ENCODE assay signal across 14 cellular contexts in the genomic region with DNA sequence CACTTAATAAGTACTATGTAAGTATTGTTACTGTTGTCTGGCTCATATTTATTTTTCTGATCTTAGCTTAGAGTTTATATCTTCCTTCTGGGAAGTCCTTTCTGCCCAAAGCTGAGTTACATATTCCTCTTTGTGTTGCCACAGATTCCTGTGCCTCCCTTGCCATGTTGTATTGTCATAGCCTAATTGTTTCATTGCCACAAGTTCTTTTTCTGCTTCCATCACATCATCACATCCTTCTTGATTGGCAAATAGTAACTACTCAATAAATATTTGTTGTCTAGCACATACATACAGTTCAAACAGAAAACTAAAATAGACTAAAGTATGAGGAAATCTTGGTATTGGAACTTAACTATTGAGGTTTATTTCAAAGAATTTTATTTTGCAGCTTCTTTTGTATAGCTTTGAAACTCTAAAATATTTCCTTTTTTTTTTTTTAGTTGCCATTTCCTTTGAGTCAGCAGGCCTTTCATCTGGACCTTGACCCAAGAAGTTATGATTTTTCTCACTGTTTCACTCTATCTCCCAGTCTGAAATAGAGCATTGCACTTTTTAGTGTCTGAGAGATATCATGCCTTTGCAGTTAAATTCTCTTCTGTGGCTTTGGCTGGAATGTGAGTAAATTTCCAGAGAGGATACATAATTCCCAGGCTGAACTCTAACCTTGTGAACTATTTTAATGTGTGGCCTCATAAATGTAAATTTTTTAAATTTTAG.
DNase-seq lines count a peak whose midpoint lies in the region; ATAC-seq, FAIRE-seq and TF ChIP-seq lines count a peak whose summit lies in the region.
"Had no signal": no experiment of that assay in that cellular context is flagged by ENCODE, and none has a peak within 500 bp of the region (broad histone marks: within the 10 kb centered on the region; RNA-seq: fewer than 3 reads in every experiment).

No MANE protein-coding gene starts in this region.

- intact Hi-C loops in left cardiac atrium (cut with DNase I) = no loop called here
- intact Hi-C loops in activated T-helper 2 cell treated with anti-CD3 and anti-CD28 coated beads, Interferon-gamma antibody, Interleukin-2, Interleukin-4, amounts not matched to agents 10 μg/mL and 5 μg/mL and 100 μg/mL, durations not matched to agents 14 hours and 24 hours and 36 hours (cut with micrococcal nuclease) = no loop called here

- no peak for ATAC-seq in left cardiac atrium
- ATAC-seq in left lobe of liver = peak; percentile 34
- ATAC-seq in GM18502 (IDR thresholded peaks at IDR 0.05; ENCODE audit: poor library complexity, unreplicated experiment) = no peak
- ATAC-seq: activated CD8-positive, alpha-beta T cell treated with anti-CD3 and anti-CD28 coated beads, Interleukin-2, amount 10 ng/mL, durations not matched to agents 7 days and 5 days had no signal

- H3K4me1 ChIP-seq in cardiac muscle cell (ENCODE audit: low read depth) = peaks cover 25% of the 10 kb centered on the region
- H3K4me1 ChIP-seq: SJCRH30 had no signal

- peaks cover 27% of the 10 kb centered on the region for H3K36me3 Mint-ChIP-seq in activated T-helper 2 cell treated with anti-CD3 and anti-CD28 coated beads, Interferon-gamma antibody, Interleukin-2, Interleukin-4, amounts not matched to agents 10 μg/mL and 5 μg/mL and 100 μg/mL, durations not matched to agents 14 hours and 24 hours and 36 hours (ENCODE audit: low read depth)
- H3K36me3 Mint-ChIP-seq in glutamatergic neuron (ENCODE audit: unreplicated experiment) = no peaks in the 10 kb centered on the region

- no peaks in the 10 kb centered on the region for H3K27me3 Mint-ChIP-seq in activated T-helper 2 cell treated with anti-CD3 and anti-CD28 coated beads, Interferon-gamma antibody, Interleukin-2, Interleukin-4, amounts not matched to agents 10 μg/mL and 5 μg/mL and 100 μg/mL, durations not matched to agents 14 hours and 24 hours and 36 hours (ENCODE audit: low read depth)
- H3K27me3 Mint-ChIP-seq in glutamatergic neuron (ENCODE audit: unreplicated experiment) = no peaks in the 10 kb centered on the region

- H3K4me3 Mint-ChIP-seq in activated T-helper 2 cell treated with anti-CD3 and anti-CD28 coated beads, Interferon-gamma antibody, Interleukin-2, Interleukin-4, amounts not matched to agents 10 μg/mL and 5 μg/mL and 100 μg/mL, durations not matched to agents 14 hours and 24 hours and 36 hours (ENCODE audit: low read depth) = no peak overlapping the region
- no peak overlapping the region for H3K4me3 Mint-ChIP-seq in glutamatergic neuron (ENCODE audit: unreplicated experiment)
- H3K4me3 Mint-ChIP-seq: activated CD8-positive, alpha-beta T cell treated with anti-CD3 and anti-CD28 coated beads, Interleukin-2, amount 10 ng/mL, durations not matched to agents 7 days and 5 days had no signal

- DNase-seq in cardiac muscle cell (ENCODE audit: low read depth in 1 of 2, low spot score in 1 of 2) (peak in 1 of 2 donors; percentile 47), left cardiac atrium (no peak), left lobe of liver (ENCODE audit: low spot score) (no peak), urothelium cell line (ENCODE audit: low spot score) (no peak), HPDE6-E6E7 (ENCODE audit: extremely low spot score) (no peak), glutamatergic neuron (no peak)
- no peak for DNase-seq in activated T-helper 2 cell treated with anti-CD3 and anti-CD28 coated beads, Interferon-gamma antibody, Interleukin-2, Interleukin-4, amounts not matched to agents 10 μg/mL and 5 μg/mL and 100 μg/mL, durations not matched to agents 14 hours and 24 hours and 36 hours (ENCODE audit: low spot score)
- DNase-seq: activated CD8-positive, alpha-beta T cell treated with anti-CD3 and anti-CD28 coated beads, Interleukin-2, amount 10 ng/mL, durations not matched to agents 7 days and 5 days; activated naive CD4-positive, alpha-beta T cell treated with Interleukin-2 at 50 U/mL for 16 hours; NCI-H1105 treated with DMSO at 0.1 percent for 48 hours; SJCRH30; stimulated activated CD4-positive, alpha-beta T cell treated with anti-CD3 and anti-CD28 coated beads, Interleukin-12 subunit alpha, Interleukin-12 subunit beta, amount 100 ng/mL, for 4 hours had no signal

- H3K27ac Mint-ChIP-seq in activated T-helper 2 cell treated with anti-CD3 and anti-CD28 coated beads, Interferon-gamma antibody, Interleukin-2, Interleukin-4, amounts not matched to agents 10 μg/mL and 5 μg/mL and 100 μg/mL, durations not matched to agents 14 hours and 24 hours and 36 hours = peak overlapping the region; percentile 21
- H3K27ac Mint-ChIP-seq in glutamatergic neuron (ENCODE audit: unreplicated experiment) = no peak overlapping the region
- H3K27ac Mint-ChIP-seq: activated CD8-positive, alpha-beta T cell treated with anti-CD3 and anti-CD28 coated beads, Interleukin-2, amount 10 ng/mL, durations not matched to agents 7 days and 5 days had no signal

- H3K36me3 ChIP-seq in cardiac muscle cell = no peaks in the 10 kb centered on the region
- H3K36me3 ChIP-seq: SJCRH30 had no signal

- FAIRE-seq in urothelium cell line (lab: Jason Lieb, UNC) = peak; percentile 13

- H3K27ac ChIP-seq in cardiac muscle cell = peak overlapping the region; percentile 66
- H3K27ac ChIP-seq: epithelial cell of prostate, SJCRH30 had no signal

- H3K4me3 ChIP-seq in cardiac muscle cell = no peak overlapping the region
- H3K4me3 ChIP-seq: SJCRH30 had no signal

- no peaks in the 10 kb centered on the region for H3K9me3 Mint-ChIP-seq in activated T-helper 2 cell treated with anti-CD3 and anti-CD28 coated beads, Interferon-gamma antibody, Interleukin-2, Interleukin-4, amounts not matched to agents 10 μg/mL and 5 μg/mL and 100 μg/mL, durations not matched to agents 14 hours and 24 hours and 36 hours
- no peaks in the 10 kb centered on the region for H3K9me3 Mint-ChIP-seq in glutamatergic neuron (ENCODE audit: unreplicated experiment)

- H3K27me3 ChIP-seq in cardiac muscle cell = no peaks in the 10 kb centered on the region
- H3K27me3 ChIP-seq: SJCRH30 had no signal

- no peak for TF ChIP-seq CTCF in cardiac muscle cell (IDR thresholded peaks at IDR 0.05; ENCODE audit: low read depth, low read length)
- TF ChIP-seq CTCF in glutamatergic neuron (IDR thresholded peaks at IDR 0.05; ENCODE audit: partially characterized antibody, unreplicated experiment) = no peak

- H3K4me1 Mint-ChIP-seq in activated T-helper 2 cell treated with anti-CD3 and anti-CD28 coated beads, Interferon-gamma antibody, Interleukin-2, Interleukin-4, amounts not matched to agents 10 μg/mL and 5 μg/mL and 100 μg/mL, durations not matched to agents 14 hours and 24 hours and 36 hours (ENCODE audit: low read depth) = peaks cover 29% of the 10 kb centered on the region
- no peaks in the 10 kb centered on the region for H3K4me1 Mint-ChIP-seq in glutamatergic neuron (ENCODE audit: low read depth, unreplicated experiment)

- no peaks in the 10 kb centered on the region for H3K9me3 ChIP-seq in cardiac muscle cell (ENCODE audit: low read depth)
- H3K9me3 ChIP-seq: SJCRH30 had no signal
